Comparison of ENCODE assay signal across 1 cellular context in the genomic region with DNA sequence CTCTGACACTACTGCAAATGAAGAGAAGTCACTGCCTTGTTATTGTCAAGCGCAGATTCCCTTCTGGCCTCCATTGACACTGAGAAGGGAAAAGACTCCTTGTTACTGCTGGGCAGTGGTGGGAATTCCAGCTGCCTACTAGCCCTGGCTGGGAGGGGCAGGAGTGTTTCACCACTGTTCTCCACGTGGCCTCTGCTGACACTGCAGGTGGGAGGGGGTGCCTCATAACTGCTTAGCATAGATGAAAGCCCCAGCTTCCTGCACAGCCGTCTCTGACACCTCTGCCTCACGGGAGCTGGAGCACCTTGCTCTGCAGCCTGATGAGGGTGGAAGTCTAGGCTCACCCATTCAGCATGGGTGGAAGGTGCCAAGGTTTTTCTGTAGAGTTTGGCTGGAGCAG.
TF ChIP-seq lines count a peak whose summit lies in the region.

No MANE protein-coding gene starts in this region.

TF ChIP-seq in H1, 55 proteins besides CTCF, POLR2A, EP300 and RAD21:
- no peak for TF ChIP-seq JUN (IDR thresholded peaks at IDR 0.05; ENCODE audit: low read depth, low read length)
- TF ChIP-seq, protein P1, sequence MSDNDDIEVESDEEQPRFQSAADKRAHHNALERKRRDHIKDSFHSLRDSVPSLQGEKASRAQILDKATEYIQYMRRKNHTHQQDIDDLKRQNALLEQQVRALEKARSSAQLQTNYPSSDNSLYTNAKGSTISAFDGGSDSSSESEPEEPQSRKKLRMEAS (IDR thresholded peaks at IDR 0.05): peak; percentile 59
- peak; percentile 39; the same call in 1 of the 2 replicates for TF ChIP-seq E2F6 (IDR thresholded peaks at IDR 0.05)
